Comparison of ENCODE assay signal across 18 cellular contexts in the genomic region with DNA sequence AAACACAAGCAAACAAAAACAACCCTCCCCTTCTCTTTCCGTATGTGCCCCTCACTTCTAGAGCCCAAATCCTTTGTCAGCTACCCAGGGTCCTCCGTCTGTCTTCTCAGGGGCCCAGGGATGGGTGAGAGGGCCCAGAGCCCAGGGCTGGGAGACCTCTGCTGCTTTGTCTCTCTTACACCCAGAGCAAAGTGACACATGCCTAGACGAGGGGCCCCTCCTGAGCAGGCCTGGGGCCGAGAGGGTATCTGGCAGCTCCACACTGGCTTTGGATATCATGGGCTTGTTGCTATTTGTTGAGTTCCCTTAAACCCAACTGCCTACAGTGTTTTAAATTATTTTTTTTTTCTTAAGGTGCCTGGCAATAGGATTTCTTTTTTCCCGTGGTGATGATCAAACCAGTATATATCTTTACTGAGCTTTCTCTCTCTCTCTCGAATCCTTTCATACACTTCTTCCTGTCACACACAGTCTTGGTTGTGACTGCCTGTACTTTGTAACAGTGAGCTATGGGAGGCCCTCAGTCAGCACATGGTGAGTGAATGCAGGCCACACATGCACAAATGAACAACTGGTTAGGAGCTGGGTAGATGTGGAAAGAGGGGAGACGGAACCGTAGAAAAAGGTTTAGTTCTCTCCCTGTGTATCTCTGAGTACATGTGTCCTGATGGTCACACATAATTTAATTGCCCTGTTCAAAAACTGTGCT. TPM values are rescaled to one million over a fixed set of nuclear protein-coding genes. Genes with fewer than 3 reads are reported as not detected.
DNase-seq lines count a peak whose midpoint lies in the region; ATAC-seq, FAIRE-seq and TF ChIP-seq lines count a peak whose summit lies in the region.
"Had no signal": no experiment of that assay in that cellular context is flagged by ENCODE, and none has a peak within 500 bp of the region (broad histone marks: within the 10 kb centered on the region; RNA-seq: fewer than 3 reads in every experiment).

No MANE protein-coding gene starts in this region.

- no peak for TF ChIP-seq EP300 in K562 (IDR thresholded peaks at IDR 0.05; ENCODE audit: low read length)

- H3K4me2 ChIP-seq in K562 (ENCODE audit: insufficient read depth, low read length): no peak overlapping the region
- peak overlapping the region; percentile 27 for H3K4me2 ChIP-seq in smooth muscle cell
- H3K4me2 ChIP-seq: BLaER1, KMS-11 had no signal

- in situ Hi-C loops in K562 (cut with MboI): no loop called here

- no peaks in the 10 kb centered on the region for H3K36me3 ChIP-seq in K562 (ENCODE audit: control insufficient read depth, insufficient read depth, low read length)
- no peaks in the 10 kb centered on the region for H3K36me3 ChIP-seq in right atrium auricular region
- H3K36me3 ChIP-seq in smooth muscle cell (ENCODE audit: low read depth): no peaks in the 10 kb centered on the region

- H3K4me1 ChIP-seq in K562 (replicated peaks in 1 of 2; ENCODE audit: control insufficient read depth in 2 of 2, insufficient read depth in 2 of 2, low read length in 2 of 2) (peaks cover 0 to 7% of the 10 kb centered on the region in 2 experiments; a peak in 3 of 5 replicates), right atrium auricular region (peaks cover 0 to 5% of the 10 kb centered on the region in 2 donors), smooth muscle cell (ENCODE audit: low read depth) (peaks cover 12% of the 10 kb centered on the region)

- no peak overlapping the region for H3K9ac ChIP-seq in K562 (ENCODE audit: insufficient read depth in 1 of 2, low read depth in 2 of 2, low read length in 2 of 2)
- H3K9ac ChIP-seq in smooth muscle cell (ENCODE audit: low read depth): no peak overlapping the region
- H3K9ac ChIP-seq: BLaER1, KMS-11 had no signal

- no peak for FAIRE-seq in K562 (lab: Jason Lieb, UNC)
- FAIRE-seq: H54 had no signal

- no peak overlapping the region for H3K4me3 Mint-ChIP-seq in activated CD4-positive, alpha-beta memory T cell treated with anti-CD3 and anti-CD28 coated beads for 36 hours

- no peaks in the 10 kb centered on the region for H3F3A ChIP-seq in smooth muscle cell (ENCODE audit: low read depth)

- TF ChIP-seq CTCF in K562 (IDR thresholded peaks at IDR 0.05 in 2 of 3, conservative IDR thresholded peaks at IDR 0.05 in 1 of 3; ENCODE audit: insufficient read depth in 2 of 3, low read depth in 1 of 3, low read length in 3 of 3) (no peak), right atrium auricular region (IDR thresholded peaks at IDR 0.05) (no peak), smooth muscle cell (IDR thresholded peaks at IDR 0.05; ENCODE audit: borderline replicate concordance, insufficient read depth, poor library complexity, severe bottlenecking) (no peak)

- H3K27me3 Mint-ChIP-seq in activated CD4-positive, alpha-beta memory T cell treated with anti-CD3 and anti-CD28 coated beads for 36 hours: no peaks in the 10 kb centered on the region

- no peaks in the 10 kb centered on the region for H3K9me1 ChIP-seq in K562 (ENCODE audit: control insufficient read depth, insufficient read depth, low read length)

- H3K9me3 Mint-ChIP-seq in activated CD4-positive, alpha-beta memory T cell treated with anti-CD3 and anti-CD28 coated beads for 36 hours: no peaks in the 10 kb centered on the region

- H2AFZ ChIP-seq in K562 (ENCODE audit: low read depth, low read length) (peak overlapping the region; percentile 41), smooth muscle cell (ENCODE audit: low read depth) (peak overlapping the region; percentile 25)

- H3K27ac ChIP-seq in K562 (ENCODE audit: extremely low read depth, low read depth, low read length) (no peak overlapping the region), right atrium auricular region (peak overlapping the region; percentile 8 to 57), smooth muscle cell (ENCODE audit: low read depth) (no peak overlapping the region)
- H3K27ac ChIP-seq: 22Rv1, BLaER1, KMS-11 had no signal

- peaks cover 0 to 3% of the 10 kb centered on the region in 2 experiments; a peak in 2 of 5 replicates for H3K27me3 ChIP-seq in K562 (ENCODE audit: control insufficient read depth in 2 of 2, insufficient read depth in 2 of 2, low read length in 2 of 2)
- no peaks in the 10 kb centered on the region for H3K27me3 ChIP-seq in right atrium auricular region
- H3K27me3 ChIP-seq in smooth muscle cell (ENCODE audit: low read depth): no peaks in the 10 kb centered on the region
- H3K27me3 ChIP-seq: BLaER1 had no signal

- H3K4me1 Mint-ChIP-seq in activated CD4-positive, alpha-beta memory T cell treated with anti-CD3 and anti-CD28 coated beads for 36 hours (ENCODE audit: low read depth): peaks cover 4% of the 10 kb centered on the region

- H3K36me3 Mint-ChIP-seq in activated CD4-positive, alpha-beta memory T cell treated with anti-CD3 and anti-CD28 coated beads for 36 hours: no peaks in the 10 kb centered on the region

- H3K79me2 ChIP-seq in K562 (ENCODE audit: control insufficient read depth, insufficient read depth, low read length) (no peaks in the 10 kb centered on the region), smooth muscle cell (ENCODE audit: low read depth) (no peaks in the 10 kb centered on the region)

- DNase-seq in NCI-H510A treated with DMSO at 0.1 percent for 48 hours (lab: John Stamatoyannopoulos, UW) (peak; percentile 65), NCI-H510A (lab: John Stamatoyannopoulos, UW) (no peak), K562 (ENCODE audit: extremely low read depth in 1 of 4, low spot score in 3 of 4) (no peak), right atrium auricular region (ENCODE audit: low spot score) (no peak), smooth muscle cell (lab: John Stamatoyannopoulos, UW; ENCODE audit: unreplicated experiment) (no peak), NOMO-1 treated with dmso at 0.1 percent for 144 hours (lab: John Stamatoyannopoulos, UW; ENCODE audit: unreplicated experiment) (no peak)
- DNase-seq in activated CD4-positive, alpha-beta memory T cell treated with anti-CD3 and anti-CD28 coated beads for 36 hours: no peak
- DNase-seq: EL, NCI-H1092, NCI-H187, NCI-H2171 treated with DMSO at 0.1 percent for 48 hours, NCI-H524, OCI-M1 had no signal

- no peak overlapping the region for H3K27ac Mint-ChIP-seq in activated CD4-positive, alpha-beta memory T cell treated with anti-CD3 and anti-CD28 coated beads for 36 hours

- 0 out of 3 replicates have a peak, but pooled peaks have one; percentile 17 for ATAC-seq in K562
- ATAC-seq in HG03521 (IDR thresholded peaks at IDR 0.05; ENCODE audit: unreplicated experiment): no peak

- H3K9me3 ChIP-seq in K562 (replicated peaks; ENCODE audit: control insufficient read depth, insufficient read depth, low read depth, low read length): no peaks in the 10 kb centered on the region
- H3K9me3 ChIP-seq in right atrium auricular region: no peaks in the 10 kb centered on the region
- no peaks in the 10 kb centered on the region for H3K9me3 ChIP-seq in smooth muscle cell (replicated peaks; ENCODE audit: low read depth)
- H3K9me3 ChIP-seq: BLaER1 had no signal

- CTCF ChIA-PET in K562 (lab: Yijun Ruan, JAX; ENCODE audit: low intra/inter-chr PET ratio): no interaction called here
- CTCF ChIA-PET in activated CD4-positive, alpha-beta memory T cell treated with anti-CD3 and anti-CD28 coated beads for 36 hours (lab: Charles Lee): interaction anchor here (0.6 to 1.4 kb wide), 5 partner anchors 18 to 144 kb away, joined by 3 to 4 read pairs (median 3); no protein-coding TSS in a partner anchor

- no TSS peak for BruUV-seq in K562 (replicated peaks; lab: Mats Ljungman, UMichigan)

- POLR2A ChIA-PET in K562 (lab: Yijun Ruan, JAX): interaction anchor here (1.0 to 1.7 kb wide), 4 partner anchors 9 to 18 kb away, joined by 3 to 5 read pairs (median 4); no protein-coding TSS in a partner anchor
- POLR2A ChIA-PET in activated CD4-positive, alpha-beta memory T cell treated with anti-CD3 and anti-CD28 coated beads for 36 hours (lab: Charles Lee): interaction anchor here (0.9 kb wide), 1 partner anchor 60 kb away, joined by 4 read pairs; no protein-coding TSS in a partner anchor

- TF ChIP-seq RAD21 in K562 (CRISPR knock-in tag; conservative IDR thresholded peaks at IDR 0.05 in 1 of 2, IDR thresholded peaks at IDR 0.05 in 1 of 2): no peak

- 25% methylated on average over 8 of the region's 8 CpGs for WGBS in K562 (ENCODE audit: insufficient coverage, low coverage, missing lambda C conversion rate)
- WGBS in smooth muscle cell (ENCODE audit: low lambda C conversion rate): 18% methylated on average over 8 of the region's 8 CpGs

- intact Hi-C loops in K562 (cut with micrococcal nuclease): no loop called here
- intact Hi-C loops in activated CD4-positive, alpha-beta memory T cell treated with anti-CD3 and anti-CD28 coated beads for 36 hours (cut with micrococcal nuclease): no loop called here

- H3K4me3 ChIP-seq in K562: no peak overlapping the region
- H3K4me3 ChIP-seq in right atrium auricular region: no peak overlapping the region
- H3K4me3 ChIP-seq in smooth muscle cell: no peak overlapping the region
- H3K4me3 ChIP-seq: BLaER1 had no signal

- H4K20me1 ChIP-seq in K562 (replicated peaks; ENCODE audit: control insufficient read depth, insufficient read depth, low read length): no peaks in the 10 kb centered on the region
- no peaks in the 10 kb centered on the region for H4K20me1 ChIP-seq in smooth muscle cell (ENCODE audit: low read depth)

- TF ChIP-seq POLR2A in K562 (conservative IDR thresholded peaks at IDR 0.05): no peak

RNA-seq across cellular contexts. Expression of a gene that starts 14.5 kb away (rescaled TPM):
- total RNA-seq in K562 (2011; cell fraction: chromatin; rRNA removed; ENCODE audit: low replicate concordance): 17.2 and 26.4 TPM in 2 replicates
- total RNA-seq in K562 (2011; cell fraction: nucleolus; rRNA removed): 14.7 and 19.2 TPM in 2 replicates
- 15.8 and 17.7 TPM in 2 replicates for total RNA-seq in K562 (2011; cell fraction: nucleoplasm; rRNA removed)
- 25.2 and 32.1 TPM in 2 replicates for total RNA-seq in K562 (2014; rRNA removed)
- 20.3 and 21.7 TPM in 2 replicates for total RNA-seq in K562 (2014; rRNA removed; fragmentation: Illumina TruSeq; extraction: Trizol)
- 26.7 and 28.5 TPM in 2 replicates for total RNA-seq in K562 (2015; rRNA removed; fragmentation: Illumina TruSeq; extraction: Trizol)
- 35.2 and 38.1 TPM in 2 replicates for total RNA-seq in K562 (2021)
- 20.8 and 42.4 TPM in 2 replicates for polyA plus RNA-seq in K562 (2011; rRNA removed)
- polyA plus RNA-seq in K562 (2011; cell fraction: cytosol; rRNA removed): 24.2 and 36.3 TPM in 2 replicates
- 58.6 and 70.3 TPM in 2 replicates for polyA plus RNA-seq in K562 (2011; cell fraction: nucleus; rRNA removed)
- 33.6 and 70.4 TPM in 2 replicates for polyA plus RNA-seq in K562 (2012)
- polyA plus RNA-seq in K562 (2014; fragmentation: Illumina TruSeq; extraction: Trizol): 36.1 and 41.0 TPM in 2 replicates
- polyA plus RNA-seq in K562 (2014; fragmentation: Nextera tagmentation; extraction: Ambion mirVana): 1 to 10 TPM; 6.1 to 6.9 TPM
- polyA plus RNA-seq in K562 (2014; rRNA removed): 27.4 and 27.9 TPM in 2 replicates
- polyA minus RNA-seq in K562 (2011; rRNA and poly(A)+ RNA removed): 24.4 and 42.9 TPM in 2 replicates
- 19.2 and 30.5 TPM in 2 replicates for polyA minus RNA-seq in K562 (2011; cell fraction: cytosol; rRNA and poly(A)+ RNA removed)
- 23.4 and 57.9 TPM in 2 replicates for polyA minus RNA-seq in K562 (2011; cell fraction: nucleus; rRNA and poly(A)+ RNA removed)
- total RNA-seq in right atrium auricular region: 10 to 100 TPM in 1 of 2 donors, 1 to 10 TPM in 1; 9.9 to 17.5 TPM
- 1.3 and 2.6 TPM in 2 replicates for total RNA-seq in smooth muscle cell
- polyA plus RNA-seq in smooth muscle cell: 1.6 and 3.3 TPM in 2 replicates
- 100 to 1,000 TPM; 203 TPM for total RNA-seq in activated CD4-positive, alpha-beta memory T cell treated with anti-CD3 and anti-CD28 coated beads for 36 hours

RNA-seq across cellular contexts. Expression of a gene that starts 51.6 kb away (rescaled TPM):
- 4.6 and 15.1 TPM in 2 replicates for total RNA-seq in K562 (2011; cell fraction: chromatin; rRNA removed; ENCODE audit: low replicate concordance)
- 3.8 and 6.3 TPM in 2 replicates for total RNA-seq in K562 (2011; cell fraction: nucleolus; rRNA removed)
- 3.2 and 3.4 TPM in 2 replicates for total RNA-seq in K562 (2011; cell fraction: nucleoplasm; rRNA removed)
- total RNA-seq in K562 (2014; rRNA removed) (4.6 and 6.4 TPM in 2 replicates), K562 (2014; rRNA removed; fragmentation: Illumina TruSeq; extraction: Trizol) (1.8 and 2.3 TPM in 2 replicates), K562 (2015; rRNA removed; fragmentation: Illumina TruSeq; extraction: Trizol) (5.0 and 5.4 TPM in 2 replicates), K562 (2021) (6.1 and 6.8 TPM in 2 replicates), right atrium auricular region (1 to 10 TPM; 1.3 to 3.2 TPM), smooth muscle cell (4.0 and 6.2 TPM in 2 replicates)
- polyA plus RNA-seq in K562 (2011; rRNA removed) (4.2 and 4.6 TPM in 2 replicates), K562 (2014; fragmentation: Illumina TruSeq; extraction: Trizol) (3.7 and 4.9 TPM in 2 replicates), K562 (2014; fragmentation: Nextera tagmentation; extraction: Ambion mirVana) (1 to 10 TPM; 7.9 to 9.0 TPM), K562 (2014; rRNA removed) (4.8 and 9.1 TPM in 2 replicates), smooth muscle cell (8.5 and 9.7 TPM in 2 replicates)
- polyA plus RNA-seq in K562 (2011; cell fraction: cytosol; rRNA removed): 2.8 and 6.8 TPM in 2 replicates
- 9.2 and 11.6 TPM in 2 replicates for polyA plus RNA-seq in K562 (2011; cell fraction: nucleus; rRNA removed)
- polyA plus RNA-seq in K562 (2012): 6.6 and 7.4 TPM in 2 replicates
- polyA minus RNA-seq in K562 (2011; rRNA and poly(A)+ RNA removed): 3.5 and 4.0 TPM in 2 replicates
- 2.1 and 3.5 TPM in 2 replicates for polyA minus RNA-seq in K562 (2011; cell fraction: cytosol; rRNA and poly(A)+ RNA removed)
- polyA minus RNA-seq in K562 (2011; cell fraction: nucleus; rRNA and poly(A)+ RNA removed): 6.9 and 10.1 TPM in 2 replicates
- total RNA-seq in activated CD4-positive, alpha-beta memory T cell treated with anti-CD3 and anti-CD28 coated beads for 36 hours: 10 to 100 TPM; 18.4 to 19.4 TPM

Comparison
In these comparisons a context has a peak if more than half of its experiments do, and no peak if none do; other contexts are left out.
1. H3K27ac ChIP-seq: peak in right atrium auricular region (2 of 2); none in K562 (single experiment) and smooth muscle cell (single experiment).
2. RNA of a gene that starts 14.5 kb away (total RNA-seq): 203 TPM in activated CD4-positive, alpha-beta memory T cell treated with anti-CD3 and anti-CD28 coated beads for 36 hours; 14.7 to 38.1 TPM in K562, 9.9 to 17.5 TPM in right atrium auricular region and 1.3 to 2.6 TPM in smooth muscle cell; every median in the first group is over 4 times any median in the second.